Comparison of ENCODE assay signal across 1 cellular context in genomic region chr15:49620658-49621326, GRCh38.
A peak's percentile ranks its signal among the peaks of the same experiment; 100 is the strongest.
TF ChIP-seq lines count a peak whose summit lies in the region.

Gene DTWD1 (plus strand): TSS chr15:49621048. CDS start chr15:49625168, 4,120 bp downstream.
Gene FAM227B (minus strand): TSS chr15:49620818. CDS start chr15:49615171, 5,647 bp downstream.

TF ChIP-seq in HepG2, 621 proteins besides CTCF, POLR2A, EP300 and RAD21 (continued from another document and continues in another):
- TF ChIP-seq ZBTB39 (CRISPR knock-in tag; IDR thresholded peaks at IDR 0.05) (peak; percentile 78; the same call in 1 of the 2 replicates), ZNF460 (CRISPR knock-in tag; IDR thresholded peaks at IDR 0.05; ENCODE audit: borderline replicate concordance) (peak; percentile 43; the same call in 1 of the 2 replicates), ZNF562 (CRISPR knock-in tag; IDR thresholded peaks at IDR 0.05; ENCODE audit: borderline replicate concordance) (no peak), YY1 (IDR thresholded peaks at IDR 0.05; ENCODE audit: insufficient read depth, insufficient replicate concordance, low read depth, low read length) (peak; percentile 82), ELF1 (CRISPR knock-in tag; IDR thresholded peaks at IDR 0.05) (peak; percentile 85), ZC3H13 (CRISPR knock-in tag; IDR thresholded peaks at IDR 0.05) (peak; percentile 91), KDM3A (CRISPR knock-in tag; IDR thresholded peaks at IDR 0.05; ENCODE audit: low read depth) (peak; percentile 98), HMG20B (CRISPR knock-in tag; conservative IDR thresholded peaks at IDR 0.05) (0 out of 2 replicates have a peak, but pooled peaks have one; percentile 55), KDM4B (CRISPR knock-in tag; IDR thresholded peaks at IDR 0.05) (peak; percentile 91), ZNF280B (CRISPR knock-in tag; IDR thresholded peaks at IDR 0.05; ENCODE audit: borderline replicate concordance) (peak; percentile 97), ZNF777 (CRISPR knock-in tag; IDR thresholded peaks at IDR 0.05) (peak; percentile 88), SNAPC4 (CRISPR knock-in tag; IDR thresholded peaks at IDR 0.05) (0 out of 2 replicates have a peak, but pooled peaks have one; percentile 29), ZNF280D (CRISPR knock-in tag; IDR thresholded peaks at IDR 0.05) (peak; percentile 89; the same call in 1 of the 2 replicates), ZNF292 (CRISPR knock-in tag; IDR thresholded peaks at IDR 0.05; ENCODE audit: borderline replicate concordance, low read depth) (peak; percentile 96), ZBTB25 (CRISPR knock-in tag; IDR thresholded peaks at IDR 0.05) (peak; percentile 83; the same call in 1 of the 2 replicates), TEAD2 (CRISPR knock-in tag; IDR thresholded peaks at IDR 0.05) (0 out of 2 replicates have a peak, but pooled peaks have one; percentile 47), TEAD3 (CRISPR knock-in tag; optimal IDR thresholded peaks at IDR 0.05; ENCODE audit: borderline replicate concordance) (peak; percentile 81), TFAP4 (IDR thresholded peaks at IDR 0.05; ENCODE audit: borderline replicate concordance, low read depth) (peak; percentile 63; the same call in 1 of the 2 replicates), RAD51 (IDR thresholded peaks at IDR 0.05; ENCODE audit: borderline replicate concordance) (no peak), GABPB1 (CRISPR knock-in tag; IDR thresholded peaks at IDR 0.05) (peak; percentile 97), HIC2 (CRISPR knock-in tag; IDR thresholded peaks at IDR 0.05; ENCODE audit: low read depth) (peak; percentile 79), THAP7 (CRISPR knock-in tag; IDR thresholded peaks at IDR 0.05) (peak; percentile 93), JUND (CRISPR knock-in tag; IDR thresholded peaks at IDR 0.05) (peak; percentile 84), MATR3 (CRISPR knock-in tag; IDR thresholded peaks at IDR 0.05) (no peak), ETS1 (CRISPR knock-in tag; IDR thresholded peaks at IDR 0.05) (peak; percentile 61; the same call in 1 of the 2 replicates), NFRKB (IDR thresholded peaks at IDR 0.05) (no peak), RFX5 (IDR thresholded peaks at IDR 0.05; ENCODE audit: low read depth, low read length) (peak; percentile 80), SUZ12 (IDR thresholded peaks at IDR 0.05; ENCODE audit: low read depth, low read length) (no peak), DNMT1 (CRISPR knock-in tag; IDR thresholded peaks at IDR 0.05) (peak; percentile 89; the same call in 1 of the 2 replicates), GLI4 (CRISPR knock-in tag; IDR thresholded peaks at IDR 0.05; ENCODE audit: borderline replicate concordance) (peak; percentile 87; the same call in 1 of the 2 replicates), HNF1A (IDR thresholded peaks at IDR 0.05; ENCODE audit: low read depth) (peak; percentile 34; the same call in 1 of the 2 replicates), HNF1A (CRISPR knock-in tag; IDR thresholded peaks at IDR 0.05; ENCODE audit: borderline replicate concordance) (peak; percentile 84), ZNF891 (CRISPR knock-in tag; IDR thresholded peaks at IDR 0.05) (peak; percentile 99)
